In the genomic region with DNA sequence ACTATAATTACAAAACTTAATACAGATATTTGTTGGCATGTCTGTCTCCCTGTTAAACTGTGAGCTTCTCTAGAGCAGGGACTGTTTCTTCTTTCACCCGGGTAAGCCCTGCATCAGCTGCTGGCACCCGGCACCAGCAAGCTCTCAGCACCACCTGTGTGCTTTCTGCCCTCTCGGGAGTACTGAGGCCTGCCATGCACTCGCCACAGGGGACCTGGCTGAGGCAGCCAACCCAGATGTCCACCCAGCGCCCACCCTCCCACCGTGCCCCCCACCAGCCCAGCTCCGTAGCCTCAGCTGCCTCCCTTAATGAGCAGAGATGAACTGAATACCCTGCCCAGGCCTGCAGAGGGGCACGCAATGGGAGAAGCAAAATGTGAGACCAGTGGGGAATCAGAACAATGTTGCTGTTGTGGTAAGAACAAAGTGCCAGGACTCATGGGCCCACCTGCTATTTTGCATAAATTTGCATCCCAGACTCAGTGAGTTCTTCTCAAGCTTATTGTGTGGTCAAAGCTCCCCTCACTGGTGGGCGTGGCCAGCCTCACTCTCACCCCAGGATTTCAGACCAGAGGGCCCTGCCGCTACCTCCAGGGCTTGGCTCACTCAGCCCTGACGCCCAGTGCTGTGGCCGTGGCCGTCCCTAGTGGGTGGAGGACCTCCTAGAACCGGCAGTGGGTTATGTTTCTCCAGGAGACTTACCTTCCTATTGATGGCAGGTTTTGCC, we compare ENCODE assay signal across 11 cellular contexts.
DNase-seq lines count a peak whose midpoint lies in the region; ATAC-seq and TF ChIP-seq lines count a peak whose summit lies in the region.
"Had no signal": no experiment of that assay in that cellular context is flagged by ENCODE, and none has a peak within 500 bp of the region (broad histone marks: within the 10 kb centered on the region; RNA-seq: fewer than 3 reads in every experiment).

No MANE protein-coding gene starts in this region.

- no peak overlapping the region for H3K27ac Mint-ChIP-seq in effector memory CD8-positive, alpha-beta T cell
- H3K27ac Mint-ChIP-seq: activated naive CD8-positive, alpha-beta T cell had no signal

- no peaks in the 10 kb centered on the region for H3K27me3 ChIP-seq in GM06990 (replicated peaks; ENCODE audit: control insufficient read depth, insufficient read depth, low read length)
- H3K27me3 ChIP-seq: uterus had no signal

- DNase-seq in GM06990 (ENCODE audit: extremely low read depth, insufficient read length) (peak; percentile 20), NCI-H1092 treated with DMSO at 0.1 percent for 48 hours (lab: John Stamatoyannopoulos, UW) (peak; percentile 53), inferior parietal cortex (ENCODE audit: extremely low spot score) (peak; percentile 51), DMS53 treated with DMSO at 0.1 percent for 48 hours (lab: John Stamatoyannopoulos, UW; ENCODE audit: unreplicated experiment) (no peak), T1000 (lab: John Stamatoyannopoulos, UW) (no peak)
- DNase-seq in effector memory CD8-positive, alpha-beta T cell: no peak
- DNase-seq: psoas muscle, uterus had no signal

- no peak overlapping the region for H3K4me3 Mint-ChIP-seq in effector memory CD8-positive, alpha-beta T cell
- H3K4me3 Mint-ChIP-seq: activated naive CD8-positive, alpha-beta T cell had no signal

- no peaks in the 10 kb centered on the region for H3K36me3 ChIP-seq in GM06990 (ENCODE audit: control insufficient read depth, insufficient read depth, low read length)
- H3K36me3 ChIP-seq: uterus had no signal

- H3K36me3 Mint-ChIP-seq in effector memory CD8-positive, alpha-beta T cell (ENCODE audit: insufficient read depth): no peaks in the 10 kb centered on the region
- H3K36me3 Mint-ChIP-seq: activated naive CD8-positive, alpha-beta T cell had no signal

- H3K4me3 ChIP-seq in GM06990 (replicated peaks; ENCODE audit: low read depth, low read length): no peak overlapping the region
- H3K4me3 ChIP-seq: psoas muscle, uterus had no signal

- ATAC-seq in GM21447 (IDR thresholded peaks at IDR 0.05; ENCODE audit: unreplicated experiment) (peak; percentile 46), HG03039 (IDR thresholded peaks at IDR 0.05; ENCODE audit: unreplicated experiment) (no peak)
- no peak for ATAC-seq in effector memory CD8-positive, alpha-beta T cell (replicated peaks)
- ATAC-seq: psoas muscle had no signal

- H3K4me1 Mint-ChIP-seq in effector memory CD8-positive, alpha-beta T cell (ENCODE audit: low read depth in 2 of 2): no peaks in the 10 kb centered on the region

- no peaks in the 10 kb centered on the region for H3K9me3 Mint-ChIP-seq in effector memory CD8-positive, alpha-beta T cell

- H3K27me3 Mint-ChIP-seq in effector memory CD8-positive, alpha-beta T cell: peaks cover 0 to 6% of the 10 kb centered on the region in 2 donors
- H3K27me3 Mint-ChIP-seq: activated naive CD8-positive, alpha-beta T cell had no signal

- no peak for TF ChIP-seq CTCF in GM06990 (IDR thresholded peaks at IDR 0.05; ENCODE audit: insufficient read depth, low read length, poor library complexity, severe bottlenecking)

Comparison
In these comparisons a context has a peak if more than half of its experiments do, and no peak if none do; other contexts are left out.
1. DNase-seq: peak in GM06990 (single experiment), NCI-H1092 treated with DMSO at 0.1 percent for 48 hours (single experiment) and inferior parietal cortex (single experiment); none in DMS53 treated with DMSO at 0.1 percent for 48 hours (single experiment), T1000 (single experiment) and effector memory CD8-positive, alpha-beta T cell (0 of 3).